Comparison of ENCODE assay signal across 14 cellular contexts in genomic region chr2:148557844-148558436, GRCh38.
DNase-seq lines count a peak whose midpoint lies in the region; ATAC-seq, FAIRE-seq and TF ChIP-seq lines count a peak whose summit lies in the region.
"Had no signal": no experiment of that assay in that cellular context is flagged by ENCODE, and none has a peak within 500 bp of the region (broad histone marks: within the 10 kb centered on the region; RNA-seq: fewer than 3 reads in every experiment).

No MANE protein-coding gene starts in this region.

- H3K4me1 ChIP-seq in HepG2 (ENCODE audit: insufficient read depth, low read length) (peaks cover 10% of the 10 kb centered on the region), right lobe of liver (no peaks in the 10 kb centered on the region), H9 (ENCODE audit: insufficient read depth, low read length) (peaks cover 18% of the 10 kb centered on the region; the same call in 1 of the 2 replicates), KMS-11 (ENCODE audit: low read depth, poor library complexity, severe bottlenecking) (no peaks in the 10 kb centered on the region)

- TF ChIP-seq POLR2A in HepG2 (IDR thresholded peaks at IDR 0.05; ENCODE audit: insufficient read depth in 1 of 2, low read depth in 2 of 2, low read length in 2 of 2) (no peak), right lobe of liver (IDR thresholded peaks at IDR 0.05) (no peak)

- H3K9ac ChIP-seq in HepG2 (ENCODE audit: insufficient read depth, low read depth, low read length): no peak overlapping the region
- no peak overlapping the region for H3K9ac ChIP-seq in H9 (ENCODE audit: extremely low read depth, insufficient read length, low read length)
- no peak overlapping the region for H3K9ac ChIP-seq in KMS-11
- H3K9ac ChIP-seq: GM23248 had no signal

- in situ Hi-C loops in HepG2 (cut with HindIII; ENCODE audit: extremely low pct_ligation_motif_present, low pct_unique_long_range_greater_than_20kb): no loop called here

- ATAC-seq in HepG2 (peak; percentile 46; the same call in 2 of the 3 replicates), right lobe of liver (no peak), HG03095 (IDR thresholded peaks at IDR 0.05; ENCODE audit: unreplicated experiment) (no peak)
- ATAC-seq in stimulated activated effector memory CD8-positive, alpha-beta T cell treated with anti-CD3 and anti-CD28 coated beads, Interleukin-12 subunit alpha, Interleukin-12 subunit beta, amount 100 ng/mL, for 72 hours: peak; percentile 46

- H2BK15ac ChIP-seq in H9 (ENCODE audit: low read depth, low read length): no peak overlapping the region

- WGBS in HepG2 (ENCODE audit: low lambda C conversion rate): 39% methylated on average over 5 of the region's 5 CpGs
- WGBS in right lobe of liver (ENCODE audit: insufficient coverage, low coverage, low lambda C conversion rate, missing lambda C conversion rate): 81% methylated on average over 5 of the region's 5 CpGs
- WGBS in H9 (ENCODE audit: extremely low coverage, insufficient read length, low lambda C conversion rate): no CpG with 5 or more reads among the region's 5 CpGs

- no peak overlapping the region for H3K23ac ChIP-seq in H9 (ENCODE audit: insufficient read length, low read depth, low read length)

- no peak overlapping the region for H4K91ac ChIP-seq in H9 (ENCODE audit: insufficient read length, low read depth, low read length)

- H3K36me3 Mint-ChIP-seq in H9 (ENCODE audit: insufficient read depth in 1 of 3, low read depth in 3 of 3): peaks cover 3 to 16% (median 5%) of the 10 kb centered on the region in 3 experiments
- H3K36me3 Mint-ChIP-seq in stimulated activated effector memory CD8-positive, alpha-beta T cell treated with anti-CD3 and anti-CD28 coated beads, Interleukin-12 subunit alpha, Interleukin-12 subunit beta, amount 100 ng/mL, for 72 hours: no peaks in the 10 kb centered on the region
- H3K36me3 Mint-ChIP-seq: CD4-positive, CD25-positive, alpha-beta regulatory T cell; natural killer cell treated with Interleukin-12 subunit alpha and Interleukin-12 subunit beta and Interleukin-15 and Interleukin-18, amount 100 ng/mL, for 72 hours had no signal

- no peak overlapping the region for H3K27ac Mint-ChIP-seq in H9
- H3K27ac Mint-ChIP-seq in stimulated activated effector memory CD8-positive, alpha-beta T cell treated with anti-CD3 and anti-CD28 coated beads, Interleukin-12 subunit alpha, Interleukin-12 subunit beta, amount 100 ng/mL, for 72 hours: no peak overlapping the region
- H3K27ac Mint-ChIP-seq: activated T-cell treated with anti-CD3 and anti-CD28 coated beads, Interleukin-2, amount 50 U/mL, for 24 hours; CD4-positive, CD25-positive, alpha-beta regulatory T cell; natural killer cell treated with Interleukin-12 subunit alpha and Interleukin-12 subunit beta and Interleukin-15 and Interleukin-18, amount 100 ng/mL, for 72 hours had no signal

- H3K9me3 Mint-ChIP-seq in H9: peaks cover 3 to 7% of the 10 kb centered on the region in 2 experiments; a peak in 4 of 5 replicates
- peaks cover 3% of the 10 kb centered on the region for H3K9me3 Mint-ChIP-seq in stimulated activated effector memory CD8-positive, alpha-beta T cell treated with anti-CD3 and anti-CD28 coated beads, Interleukin-12 subunit alpha, Interleukin-12 subunit beta, amount 100 ng/mL, for 72 hours
- H3K9me3 Mint-ChIP-seq: activated T-cell treated with anti-CD3 and anti-CD28 coated beads, Interleukin-2, amount 50 U/mL, for 24 hours; natural killer cell treated with Interleukin-12 subunit alpha and Interleukin-12 subunit beta and Interleukin-15 and Interleukin-18, amount 100 ng/mL, for 72 hours had no signal

- no peak overlapping the region for H3K4ac ChIP-seq in H9 (ENCODE audit: low read depth, low read length)

- H2AK5ac ChIP-seq in H9 (ENCODE audit: insufficient read length, low read length): no peak overlapping the region

- no peak for FAIRE-seq in HepG2 (lab: Jason Lieb, UNC)

- no peak for TF ChIP-seq CTCF in HepG2 (CRISPR knock-in tag; IDR thresholded peaks at IDR 0.05)
- TF ChIP-seq CTCF in right lobe of liver (IDR thresholded peaks at IDR 0.05): no peak
- TF ChIP-seq CTCF in H9 (conservative IDR thresholded peaks at IDR 0.05): peak; percentile 42; the same call in 2 of the 3 replicates
- TF ChIP-seq CTCF in KMS-11 (conservative IDR thresholded peaks at IDR 0.05; ENCODE audit: low read depth, low read length): 0 out of 2 replicates have a peak, but pooled peaks have one; percentile 28

- CTCF ChIA-PET in HepG2 (lab: Yijun Ruan, JAX; ENCODE audit: low intra/inter-chr PET ratio, low total read pairs): no interaction called here

- intact Hi-C loops in HepG2 (cut with micrococcal nuclease; ENCODE audit: unreplicated experiment): no loop called here
- intact Hi-C loops in right lobe of liver (cut with DNase I): no loop called here

- H3K27me3 Mint-ChIP-seq in H9 (ENCODE audit: low read depth): peaks cover 9% of the 10 kb centered on the region
- H3K27me3 Mint-ChIP-seq: activated T-cell treated with anti-CD3 and anti-CD28 coated beads, Interleukin-2, amount 50 U/mL, for 24 hours; CD4-positive, CD25-positive, alpha-beta regulatory T cell had no signal

- no peak overlapping the region for H3K27ac ChIP-seq in HepG2 (ENCODE audit: extremely low read length, insufficient read depth, low read length)
- H3K27ac ChIP-seq in right lobe of liver: no peak overlapping the region
- H3K27ac ChIP-seq in H9 (ENCODE audit: insufficient read length, low read depth, low read length): no peak overlapping the region
- H3K27ac ChIP-seq in KMS-11: no peak overlapping the region
- H3K27ac ChIP-seq: coronary artery, GM23248 had no signal

- no peak overlapping the region for H4K5ac ChIP-seq in H9 (ENCODE audit: insufficient read length, low read depth, low read length)

- H3K4me3 ChIP-seq in HepG2 (replicated peaks in 1 of 3; ENCODE audit: insufficient read depth in 1 of 3, low read depth in 2 of 3, low read length in 3 of 3): no peak overlapping the region
- H3K4me3 ChIP-seq in right lobe of liver: no peak overlapping the region
- H3K4me3 ChIP-seq in KMS-11 (IDR thresholded peaks at IDR 0.05; ENCODE audit: insufficient read depth, low read depth, low read length): no peak overlapping the region
- H3K4me3 ChIP-seq: coronary artery, GM23248 had no signal

- peak overlapping the region; percentile 58 for H3K56ac ChIP-seq in H9 (ENCODE audit: insufficient read length, low read depth, low read length)

- H3K79me2 ChIP-seq in HepG2 (ENCODE audit: insufficient read depth, low read length) (no peaks in the 10 kb centered on the region), H9 (ENCODE audit: insufficient read depth, low read length) (no peaks in the 10 kb centered on the region), KMS-11 (ENCODE audit: insufficient read depth, low read depth) (no peaks in the 10 kb centered on the region)

- H3K4me3 Mint-ChIP-seq in H9: no peak overlapping the region
- H3K4me3 Mint-ChIP-seq in stimulated activated effector memory CD8-positive, alpha-beta T cell treated with anti-CD3 and anti-CD28 coated beads, Interleukin-12 subunit alpha, Interleukin-12 subunit beta, amount 100 ng/mL, for 72 hours: no peak overlapping the region
- H3K4me3 Mint-ChIP-seq: activated T-cell treated with anti-CD3 and anti-CD28 coated beads, Interleukin-2, amount 50 U/mL, for 24 hours; CD4-positive, CD25-positive, alpha-beta regulatory T cell; natural killer cell treated with Interleukin-12 subunit alpha and Interleukin-12 subunit beta and Interleukin-15 and Interleukin-18, amount 100 ng/mL, for 72 hours had no signal

- DNase-seq in HepG2 (ENCODE audit: low spot score) (no peak), right lobe of liver (no peak), H9 (no peak), NCI-H187 treated with DMSO at 0.1 percent for 48 hours (lab: John Stamatoyannopoulos, UW) (no peak), DMS153 (lab: John Stamatoyannopoulos, UW) (no peak)
- no peak for DNase-seq in stimulated activated effector memory CD8-positive, alpha-beta T cell treated with anti-CD3 and anti-CD28 coated beads, Interleukin-12 subunit alpha, Interleukin-12 subunit beta, amount 100 ng/mL, for 72 hours (ENCODE audit: low spot score in 2 of 2)
- DNase-seq: activated T-cell treated with anti-CD3 and anti-CD28 coated beads, Interleukin-2, amount 50 U/mL, for 24 hours; GM23248; NCI-H1092 treated with DMSO at 0.1 percent for 48 hours had no signal

- no TSS peak for BruUV-seq in HepG2 (replicated peaks; lab: Mats Ljungman, UMichigan)

- 0 out of 2 replicates have a peak, but pooled peaks cover 8% of the 10 kb centered on the region for H3K9me3 ChIP-seq in HepG2 (ENCODE audit: low read length)
- H3K9me3 ChIP-seq in right lobe of liver: no peaks in the 10 kb centered on the region
- H3K9me3 ChIP-seq in H9 (ENCODE audit: control insufficient read depth, low read depth, low read length): no peaks in the 10 kb centered on the region

- no peak overlapping the region for H3K14ac ChIP-seq in H9 (ENCODE audit: insufficient read depth, low read length)

- H3K79me1 ChIP-seq in H9 (ENCODE audit: insufficient read depth, low read depth, low read length, poor library complexity, severe bottlenecking): no peaks in the 10 kb centered on the region

- H3K4me1 Mint-ChIP-seq in H9: no peaks in the 10 kb centered on the region
- no peaks in the 10 kb centered on the region for H3K4me1 Mint-ChIP-seq in stimulated activated effector memory CD8-positive, alpha-beta T cell treated with anti-CD3 and anti-CD28 coated beads, Interleukin-12 subunit alpha, Interleukin-12 subunit beta, amount 100 ng/mL, for 72 hours

- no peak overlapping the region for H2BK120ac ChIP-seq in H9 (ENCODE audit: low read depth, low read length, poor library complexity, severe bottlenecking)

- no peak for TF ChIP-seq EP300 in HepG2 (IDR thresholded peaks at IDR 0.05; ENCODE audit: low read depth in 2 of 2, low read length in 2 of 2)
- no peak for TF ChIP-seq EP300 in HepG2 (CRISPR knock-in tag; IDR thresholded peaks at IDR 0.05; ENCODE audit: borderline replicate concordance)

- no peak overlapping the region for H2BK20ac ChIP-seq in H9 (ENCODE audit: low read depth, low read length, poor library complexity, severe bottlenecking)

- TF ChIP-seq RAD21 in HepG2 (CRISPR knock-in tag; IDR thresholded peaks at IDR 0.05): no peak

- H3K27me3 ChIP-seq in HepG2 (ENCODE audit: control insufficient read depth in 1 of 2, insufficient read depth in 2 of 2, low read length in 2 of 2): peaks cover 0 to 17% of the 10 kb centered on the region in 2 experiments; a peak in 2 of 5 replicates
- H3K27me3 ChIP-seq in right lobe of liver: no peaks in the 10 kb centered on the region
- no peaks in the 10 kb centered on the region; the same call in 1 of the 2 replicates for H3K27me3 ChIP-seq in H9 (ENCODE audit: insufficient read depth, low read length)
- H3K27me3 ChIP-seq in KMS-11 (ENCODE audit: insufficient read depth, low read depth): no peaks in the 10 kb centered on the region

- H2BK12ac ChIP-seq in H9 (ENCODE audit: insufficient read length, low read depth, low read length): no peak overlapping the region

- no peak overlapping the region for H2BK5ac ChIP-seq in H9 (ENCODE audit: insufficient read length, low read length)

- no peak overlapping the region for H3T11ph ChIP-seq in H9 (ENCODE audit: low read length)

- POLR2A ChIA-PET in HepG2 (lab: Yijun Ruan, JAX): no interaction called here

- H2AFZ ChIP-seq in HepG2 (ENCODE audit: low read length) (no peak overlapping the region), H9 (ENCODE audit: low read length) (no peak overlapping the region), KMS-11 (ENCODE audit: low read depth) (no peak overlapping the region)
- H2AFZ ChIP-seq: GM23248 had no signal

- H4K8ac ChIP-seq in H9 (replicated peaks; ENCODE audit: insufficient read length, low read depth, low read length): no peak overlapping the region

- H3K18ac ChIP-seq in H9 (ENCODE audit: insufficient read length, low read depth, low read length): no peak overlapping the region

- no peaks in the 10 kb centered on the region for H3K23me2 ChIP-seq in H9 (ENCODE audit: insufficient read length, low read depth, low read length, poor library complexity, severe bottlenecking)

- no peaks in the 10 kb centered on the region for H4K20me1 ChIP-seq in HepG2 (ENCODE audit: insufficient read depth, low read length)
- no peaks in the 10 kb centered on the region for H4K20me1 ChIP-seq in H9 (ENCODE audit: control insufficient read depth, insufficient read depth, insufficient read length)
- no peaks in the 10 kb centered on the region for H4K20me1 ChIP-seq in KMS-11 (ENCODE audit: insufficient read depth)

- H3K4me2 ChIP-seq in HepG2 (ENCODE audit: low read depth, low read length) (no peak overlapping the region), H9 (ENCODE audit: insufficient read depth, insufficient read length, low read length) (no peak overlapping the region), KMS-11 (no peak overlapping the region)

- H3K36me3 ChIP-seq in HepG2 (replicated peaks in 1 of 2; ENCODE audit: control insufficient read depth in 1 of 2, insufficient read depth in 2 of 2, low read length in 2 of 2): no peaks in the 10 kb centered on the region
- no peaks in the 10 kb centered on the region for H3K36me3 ChIP-seq in right lobe of liver
- no peaks in the 10 kb centered on the region for H3K36me3 ChIP-seq in KMS-11 (ENCODE audit: insufficient read depth)

Comparison
In these comparisons a context has a peak if more than half of its experiments do, and no peak if none do; other contexts are left out.
1. ATAC-seq: peak in HepG2 (single experiment) and stimulated activated effector memory CD8-positive, alpha-beta T cell treated with anti-CD3 and anti-CD28 coated beads, Interleukin-12 subunit alpha, Interleukin-12 subunit beta, amount 100 ng/mL, for 72 hours (single experiment); none in right lobe of liver (0 of 4) and HG03095 (single experiment).
2. CTCF ChIP-seq: peak in H9 (single experiment) and KMS-11 (single experiment); none in HepG2 (single experiment) and right lobe of liver (0 of 4).